ENCODE assay signal across 18 cellular contexts in the genomic region with DNA sequence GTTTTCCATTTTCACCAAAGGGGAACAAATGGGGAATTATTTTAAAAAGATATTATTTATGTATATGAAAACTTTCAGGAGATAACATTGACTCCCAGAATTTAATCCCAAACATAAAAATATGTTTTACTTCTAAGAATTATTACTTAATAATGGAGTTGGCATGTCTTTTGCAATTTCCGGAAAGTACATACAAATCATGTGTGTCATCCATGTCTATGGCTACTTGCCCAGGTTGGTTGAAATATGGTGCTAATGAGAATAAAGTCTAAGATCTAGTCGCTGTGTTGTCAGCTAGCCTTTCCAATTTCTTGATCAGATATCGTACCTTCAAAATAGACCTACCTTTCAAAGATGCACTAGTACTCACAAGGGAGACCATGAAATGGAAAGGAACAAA.
DNase-seq lines count a peak whose midpoint lies in the region; ATAC-seq and TF ChIP-seq lines count a peak whose summit lies in the region.
"Had no signal": no experiment of that assay in that cellular context is flagged by ENCODE, and none has a peak within 500 bp of the region (broad histone marks: within the 10 kb centered on the region; RNA-seq: fewer than 3 reads in every experiment).

No MANE protein-coding gene starts in this region.

- ATAC-seq in CD4-positive, alpha-beta T cell (ENCODE audit: poor library complexity) = no peak
- ATAC-seq: GM12878, GM23338, SK-N-SH treated with all-trans-retinoic acid at 6 μM for 48 hours had no signal

- CTCF ChIA-PET in CD4-positive, alpha-beta T cell (lab: Charles Lee) = no interaction called here

- H4K20me1 ChIP-seq in SU-DHL-6 (ENCODE audit: low read depth, low read length) = no peaks in the 10 kb centered on the region

- 0 out of 2 replicates have a peak, but pooled peaks cover 2% of the 10 kb centered on the region for H3K36me3 ChIP-seq in SU-DHL-6 (ENCODE audit: low read length)
- H3K36me3 ChIP-seq: BE2C had no signal

- H3K79me2 ChIP-seq in SU-DHL-6 (ENCODE audit: insufficient read depth, low read length) = no peaks in the 10 kb centered on the region

- no peaks in the 10 kb centered on the region for H3F3A ChIP-seq in SU-DHL-6 (ENCODE audit: insufficient read depth)

- H3K4me1 Mint-ChIP-seq in CD4-positive, alpha-beta T cell (ENCODE audit: low read depth) = no peaks in the 10 kb centered on the region
- H3K4me1 Mint-ChIP-seq: CD4-positive, CD25-positive, alpha-beta regulatory T cell; GM23338 had no signal

- intact Hi-C loops in CD4-positive, alpha-beta T cell (cut with DNase I, micrococcal nuclease) = no loop called here

- DNase-seq in ELR (ENCODE audit: low read depth) (peak; percentile 58), NCI-H226 (peak; percentile 77), fibroblast of mammary gland (ENCODE audit: low read depth) (peak; percentile 26), NCI-H1105 (lab: John Stamatoyannopoulos, UW) (no peak), NCI-H345 treated with DMSO at 0.1 percent for 48 hours (lab: John Stamatoyannopoulos, UW; ENCODE audit: unreplicated experiment) (no peak)
- no peak for DNase-seq in CD4-positive, alpha-beta T cell
- DNase-seq: BE2C; Caco-2; CD4-positive, CD25-positive, alpha-beta regulatory T cell; HCEC 1CT; KG1; NCI-H1436; NCI-H1930; SHP77 treated with DMSO at 0.1 percent for 48 hours had no signal

- no peaks in the 10 kb centered on the region for H3K9me2 ChIP-seq in SU-DHL-6 (replicated peaks; ENCODE audit: insufficient read depth, low read length)

- H2AFZ ChIP-seq in SU-DHL-6 (ENCODE audit: low read depth, low read length, severe bottlenecking) = peak overlapping the region; percentile 45
- H2AFZ ChIP-seq: GM23338 had no signal

- H3K27me3 Mint-ChIP-seq in CD4-positive, alpha-beta T cell = no peaks in the 10 kb centered on the region
- H3K27me3 Mint-ChIP-seq: CD4-positive, CD25-positive, alpha-beta regulatory T cell had no signal

- no peak overlapping the region for H3K4me3 ChIP-seq in SU-DHL-6 (ENCODE audit: insufficient read depth, low read length, poor library complexity, severe bottlenecking)
- no peak overlapping the region for H3K4me3 ChIP-seq in fibroblast of mammary gland (ENCODE audit: control insufficient read depth, low read depth, low read length)
- H3K4me3 ChIP-seq: GM12878, GM23338 had no signal

- no peaks in the 10 kb centered on the region for H3K9me3 ChIP-seq in SU-DHL-6 (ENCODE audit: insufficient read depth, low read length)
- H3K9me3 ChIP-seq in CD4-positive, alpha-beta T cell (ENCODE audit: control insufficient read depth, low read length) = no peaks in the 10 kb centered on the region
- H3K9me3 ChIP-seq: BE2C had no signal

- no peak overlapping the region for H3K27ac ChIP-seq in SU-DHL-6 (ENCODE audit: low read depth, low read length)
- no peak overlapping the region for H3K27ac ChIP-seq in CD4-positive, alpha-beta T cell (ENCODE audit: low read depth, low read length)

- no peak overlapping the region for H3K27ac Mint-ChIP-seq in CD4-positive, alpha-beta T cell
- H3K27ac Mint-ChIP-seq: CD4-positive, CD25-positive, alpha-beta regulatory T cell; GM23338 had no signal

- H3K9ac ChIP-seq in SU-DHL-6 (ENCODE audit: low read length) = no peak overlapping the region

- POLR2A ChIA-PET in CD4-positive, alpha-beta T cell (lab: Charles Lee) = no interaction called here

- no peak overlapping the region for H3K4me2 ChIP-seq in SU-DHL-6 (ENCODE audit: low read depth, low read length, poor library complexity, severe bottlenecking)
- H3K4me2 ChIP-seq: GM23338 had no signal

- peaks cover 5% of the 10 kb centered on the region for H3K9me3 Mint-ChIP-seq in CD4-positive, alpha-beta T cell
- H3K9me3 Mint-ChIP-seq: GM23338 had no signal

- no peak overlapping the region for H3K4me3 Mint-ChIP-seq in CD4-positive, alpha-beta T cell
- H3K4me3 Mint-ChIP-seq: CD4-positive, CD25-positive, alpha-beta regulatory T cell; GM23338 had no signal

- H3K36me3 Mint-ChIP-seq in CD4-positive, alpha-beta T cell (ENCODE audit: low read depth) = no peaks in the 10 kb centered on the region
- H3K36me3 Mint-ChIP-seq: CD4-positive, CD25-positive, alpha-beta regulatory T cell had no signal

- no peaks in the 10 kb centered on the region for H3K27me3 ChIP-seq in SU-DHL-6 (ENCODE audit: low read length)
- H3K27me3 ChIP-seq in CD4-positive, alpha-beta T cell (ENCODE audit: control insufficient read depth, insufficient read depth, low read length) = no peaks in the 10 kb centered on the region
- H3K27me3 ChIP-seq: BE2C had no signal

- no peak for TF ChIP-seq CTCF in SU-DHL-6 (IDR thresholded peaks at IDR 0.05; ENCODE audit: insufficient read depth, low read length, poor library complexity, severe bottlenecking)
- TF ChIP-seq CTCF in fibroblast of mammary gland (conservative IDR thresholded peaks at IDR 0.05; ENCODE audit: control insufficient read depth, insufficient read depth, low read depth, low read length) = no peak
- no peak for TF ChIP-seq CTCF in CD4-positive, alpha-beta T cell (IDR thresholded peaks at IDR 0.05)

Comparison
In these comparisons a context has a peak if more than half of its experiments do, and no peak if none do; other contexts are left out.
1. DNase-seq: peak in ELR (single experiment), NCI-H226 (single experiment) and fibroblast of mammary gland (single experiment); none in NCI-H1105 (single experiment), CD4-positive, alpha-beta T cell (0 of 10) and NCI-H345 treated with DMSO at 0.1 percent for 48 hours (single experiment).